ENCODE assay signal across 13 cellular contexts in the genomic region with DNA sequence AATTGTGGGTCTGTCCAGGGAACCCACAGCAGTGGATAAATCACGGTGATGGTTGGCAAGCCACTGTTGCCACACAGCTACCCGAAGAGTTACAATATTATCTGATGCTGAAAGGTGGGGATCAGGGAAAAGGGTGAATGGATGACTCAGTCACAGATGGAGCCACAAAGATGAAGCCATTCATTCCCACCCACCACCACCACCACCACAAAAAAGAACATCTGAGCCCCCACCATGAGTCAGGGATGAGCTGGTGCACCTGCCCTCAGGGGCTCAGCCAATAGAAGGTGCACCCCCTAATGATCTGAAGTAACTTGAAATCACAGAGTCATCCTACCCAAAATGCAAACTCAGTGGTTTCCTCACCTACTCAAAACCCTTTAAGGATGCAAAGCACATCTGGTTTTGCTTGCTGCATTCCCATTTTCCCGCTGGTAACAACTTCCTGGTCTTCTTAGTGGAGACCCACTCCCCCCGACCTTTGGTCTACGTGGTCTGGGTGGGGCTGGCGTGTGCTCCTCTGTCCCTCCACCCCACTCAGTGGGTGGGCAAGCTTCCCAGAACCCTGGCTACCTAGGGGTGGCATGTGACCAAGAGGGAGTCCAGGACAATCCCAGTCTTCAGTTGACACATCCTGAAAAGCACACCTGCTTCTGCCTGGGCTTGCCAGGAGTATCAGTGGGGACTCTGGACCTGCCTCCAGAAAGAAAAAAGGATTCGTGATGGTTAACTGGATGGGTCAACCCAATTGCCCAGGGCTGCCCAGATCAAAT.
A peak's percentile ranks its signal among the peaks of the same experiment; 100 is the strongest.
DNase-seq lines count a peak whose midpoint lies in the region; ATAC-seq and TF ChIP-seq lines count a peak whose summit lies in the region.
"Had no signal": no experiment of that assay in that cellular context is flagged by ENCODE, and none has a peak within 500 bp of the region (broad histone marks: within the 10 kb centered on the region; RNA-seq: fewer than 3 reads in every experiment).

No MANE protein-coding gene starts in this region.

- H3K4me3 Mint-ChIP-seq in activated T-cell treated with anti-CD3 and anti-CD28 coated beads, Interleukin-2, amount 50 U/mL, for 24 hours: no peak overlapping the region
- H3K4me3 Mint-ChIP-seq in osteocyte (ENCODE audit: unreplicated experiment): no peak overlapping the region
- H3K4me3 Mint-ChIP-seq: brain had no signal

- no peak for TF ChIP-seq CTCF in osteocyte (IDR thresholded peaks at IDR 0.05)

- H3K27me3 Mint-ChIP-seq in activated T-cell treated with anti-CD3 and anti-CD28 coated beads, Interleukin-2, amount 50 U/mL, for 24 hours: peaks cover 72% of the 10 kb centered on the region
- peaks cover 13% of the 10 kb centered on the region for H3K27me3 Mint-ChIP-seq in osteocyte (ENCODE audit: unreplicated experiment)

- peaks cover 8% of the 10 kb centered on the region for H3K9me3 Mint-ChIP-seq in activated T-cell treated with anti-CD3 and anti-CD28 coated beads, Interleukin-2, amount 50 U/mL, for 24 hours
- H3K9me3 Mint-ChIP-seq in osteocyte (ENCODE audit: unreplicated experiment): no peaks in the 10 kb centered on the region

- peaks cover 5% of the 10 kb centered on the region for H3K4me1 Mint-ChIP-seq in activated T-cell treated with anti-CD3 and anti-CD28 coated beads, Interleukin-2, amount 50 U/mL, for 24 hours (ENCODE audit: low read depth)
- H3K4me1 Mint-ChIP-seq in osteocyte (ENCODE audit: unreplicated experiment): peaks cover 5% of the 10 kb centered on the region

- no peak for ATAC-seq in left cardiac atrium

- H3K36me3 Mint-ChIP-seq in activated T-cell treated with anti-CD3 and anti-CD28 coated beads, Interleukin-2, amount 50 U/mL, for 24 hours (ENCODE audit: low read depth): no peaks in the 10 kb centered on the region
- H3K36me3 Mint-ChIP-seq in osteocyte (ENCODE audit: unreplicated experiment): no peaks in the 10 kb centered on the region
- H3K36me3 Mint-ChIP-seq: brain had no signal

- no peak overlapping the region for H3K27ac Mint-ChIP-seq in activated T-cell treated with anti-CD3 and anti-CD28 coated beads, Interleukin-2, amount 50 U/mL, for 24 hours
- H3K27ac Mint-ChIP-seq in osteocyte (ENCODE audit: unreplicated experiment): no peak overlapping the region

- DNase-seq in stimulated activated CD4-positive, alpha-beta T cell treated with anti-CD3 and anti-CD28 coated beads, Interleukin-12 subunit alpha, Interleukin-12 subunit beta, amount 100 ng/mL, for 48 hours (ENCODE audit: low read depth in 2 of 3, low spot score in 1 of 3): peak; percentile 8 to 34 (median 25)
- no peak for DNase-seq in stimulated activated CD4-positive, alpha-beta T cell treated with anti-CD3 and anti-CD28 coated beads, Interleukin-4, amount 100 ng/mL, for 1 hour
- DNase-seq in activated T-cell treated with anti-CD3 and anti-CD28 coated beads, Interleukin-2, amount 50 U/mL, for 24 hours: peak; percentile 38
- DNase-seq in osteocyte (ENCODE audit: extremely low spot score, unreplicated experiment): peak; percentile 34
- no peak for DNase-seq in left cardiac atrium
- no peak for DNase-seq in COLO668 (lab: John Stamatoyannopoulos, UW; ENCODE audit: unreplicated experiment)
- no peak for DNase-seq in HUDEP-2 (lab: John Stamatoyannopoulos, UW; ENCODE audit: unreplicated experiment in 76 of 76)
- DNase-seq in pons (ENCODE audit: low spot score): no peak
- DNase-seq: activated CD4-positive, alpha-beta T cell treated with anti-CD3 and anti-CD28 coated beads for 4 hours; C1 segment of cervical spinal cord; GDM1; NCI-H526 treated with DMSO at 0.1 percent for 48 hours had no signal

- intact Hi-C loops in left cardiac atrium (cut with DNase I): no loop called here

Comparison
In these comparisons a context has a peak if more than half of its experiments do, and no peak if none do; other contexts are left out.
1. DNase-seq: peak in stimulated activated CD4-positive, alpha-beta T cell treated with anti-CD3 and anti-CD28 coated beads, Interleukin-12 subunit alpha, Interleukin-12 subunit beta, amount 100 ng/mL, for 48 hours (3 of 3), activated T-cell treated with anti-CD3 and anti-CD28 coated beads, Interleukin-2, amount 50 U/mL, for 24 hours (single experiment) and osteocyte (single experiment); none in stimulated activated CD4-positive, alpha-beta T cell treated with anti-CD3 and anti-CD28 coated beads, Interleukin-4, amount 100 ng/mL, for 1 hour (single experiment), left cardiac atrium (single experiment), COLO668 (single experiment), HUDEP-2 (0 of 76) and pons (single experiment).